2 cellular contexts compared by ENCODE assay signal in the genomic region with DNA sequence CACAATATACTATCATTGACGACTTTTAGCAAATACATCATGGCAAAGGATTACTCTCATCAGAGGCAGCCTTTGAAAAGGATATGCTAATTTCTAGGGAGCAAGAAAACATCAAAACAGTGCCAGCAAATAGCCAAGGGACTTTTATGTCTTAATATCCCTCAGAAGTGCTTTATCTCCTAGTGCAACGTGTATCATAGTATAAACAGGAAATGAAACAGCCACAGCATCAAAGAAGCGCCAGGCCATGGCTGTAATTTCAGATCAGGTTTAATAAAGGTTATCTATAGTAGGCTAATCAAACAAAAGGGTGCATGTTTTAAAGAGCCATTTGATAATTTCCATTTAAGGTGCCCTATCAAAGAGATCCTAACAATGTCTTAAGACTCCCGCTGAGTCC.
A peak's percentile ranks its signal among the peaks of the same experiment; 100 is the strongest.
TF ChIP-seq lines count a peak whose summit lies in the region.

No MANE protein-coding gene starts in this region.

TF ChIP-seq in HEK293, 187 proteins besides CTCF, POLR2A, EP300 and RAD21:
- no peak for TF ChIP-seq ZNF501 (tag by site-specific recombination; IDR thresholded peaks at IDR 0.05)
- TF ChIP-seq ZNF555 (tag by site-specific recombination; conservative IDR thresholded peaks at IDR 0.05), result no peak
- peak; percentile 97 for TF ChIP-seq TCF7L2 (IDR thresholded peaks at IDR 0.05; ENCODE audit: borderline replicate concordance, low read depth, low read length)
- TF ChIP-seq, protein P1, sequence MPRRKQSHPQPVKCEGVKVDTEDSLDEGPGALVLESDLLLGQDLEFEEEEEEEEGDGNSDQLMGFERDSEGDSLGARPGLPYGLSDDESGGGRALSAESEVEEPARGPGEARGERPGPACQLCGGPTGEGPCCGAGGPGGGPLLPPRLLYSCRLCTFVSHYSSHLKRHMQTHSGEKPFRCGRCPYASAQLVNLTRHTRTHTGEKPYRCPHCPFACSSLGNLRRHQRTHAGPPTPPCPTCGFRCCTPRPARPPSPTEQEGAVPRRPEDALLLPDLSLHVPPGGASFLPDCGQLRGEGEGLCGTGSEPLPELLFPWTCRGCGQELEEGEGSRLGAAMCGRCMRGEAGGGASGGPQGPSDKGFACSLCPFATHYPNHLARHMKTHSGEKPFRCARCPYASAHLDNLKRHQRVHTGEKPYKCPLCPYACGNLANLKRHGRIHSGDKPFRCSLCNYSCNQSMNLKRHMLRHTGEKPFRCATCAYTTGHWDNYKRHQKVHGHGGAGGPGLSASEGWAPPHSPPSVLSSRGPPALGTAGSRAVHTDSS (tag by site-specific recombination; IDR thresholded peaks at IDR 0.05), result no peak

TF ChIP-seq in endothelial cell of umbilical vein, 7 proteins besides CTCF, POLR2A, EP300 and RAD21:
- TF ChIP-seq GATA2 (IDR thresholded peaks at IDR 0.05; ENCODE audit: insufficient read depth, insufficient read length, low read depth, low read length), result peak; percentile 44
- TF ChIP-seq, protein P2, sequence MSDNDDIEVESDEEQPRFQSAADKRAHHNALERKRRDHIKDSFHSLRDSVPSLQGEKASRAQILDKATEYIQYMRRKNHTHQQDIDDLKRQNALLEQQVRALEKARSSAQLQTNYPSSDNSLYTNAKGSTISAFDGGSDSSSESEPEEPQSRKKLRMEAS (IDR thresholded peaks at IDR 0.05; ENCODE audit: insufficient read depth, insufficient read length), result no peak
